In genomic region chr1:96997717-96998116, GRCh38 we compare ENCODE assay signal across 30 cellular contexts.
"Had no signal": no experiment of that assay in that cellular context is flagged by ENCODE, and none has a peak within 500 bp of the region (broad histone marks: within the 10 kb centered on the region; RNA-seq: fewer than 3 reads in every experiment).

No MANE protein-coding gene starts in this region.

- H3K36me3 Mint-ChIP-seq: activated CD4-positive, alpha-beta memory T cell treated with anti-CD3 and anti-CD28 coated beads for 36 hours; activated naive CD4-positive, alpha-beta T cell treated with anti-CD3 and anti-CD28 coated beads, Interleukin-2, amount 10 ng/mL, durations not matched to agents 7 days and 5 days; activated naive CD8-positive, alpha-beta T cell treated with anti-CD3 and anti-CD28 coated beads, Interleukin-2, amount 10 ng/mL, durations not matched to agents 7 days and 5 days; brain; natural killer cell; stimulated activated effector memory CD8-positive, alpha-beta T cell treated with anti-CD3 and anti-CD28 coated beads, Interleukin-12 subunit alpha, Interleukin-12 subunit beta, amount 100 ng/mL, for 72 hours had no signal

- ATAC-seq: left lobe of liver, lower lobe of right lung, natural killer cell, sciatic nerve, T-helper 17 cell had no signal

- H3K9me3 ChIP-seq: ascending aorta, lower lobe of right lung, thoracic aorta had no signal

- H3K27me3 ChIP-seq: ascending aorta had no signal

- H3K4me1 ChIP-seq: ascending aorta, lower lobe of right lung had no signal

- H3K4me1 Mint-ChIP-seq: activated CD4-positive, alpha-beta T cell treated with anti-CD3 and anti-CD28 coated beads, Interleukin-2, amount 10 ng/mL, durations not matched to agents 24 days and 14 days; activated naive CD4-positive, alpha-beta T cell treated with anti-CD3 and anti-CD28 coated beads, Interleukin-2, amount 10 ng/mL, durations not matched to agents 7 days and 5 days; activated naive CD8-positive, alpha-beta T cell treated with anti-CD3 and anti-CD28 coated beads, Interleukin-2, amount 10 ng/mL, durations not matched to agents 7 days and 5 days; natural killer cell; stimulated activated effector memory CD8-positive, alpha-beta T cell treated with anti-CD3 and anti-CD28 coated beads, Interleukin-12 subunit alpha, Interleukin-12 subunit beta, amount 100 ng/mL, for 72 hours had no signal

- H3K4me3 Mint-ChIP-seq: activated CD4-positive, alpha-beta memory T cell treated with anti-CD3 and anti-CD28 coated beads for 36 hours; activated CD4-positive, alpha-beta T cell treated with anti-CD3 and anti-CD28 coated beads, Interleukin-2, amount 10 ng/mL, durations not matched to agents 24 days and 14 days; activated naive CD4-positive, alpha-beta T cell treated with anti-CD3 and anti-CD28 coated beads, Interleukin-2, amount 10 ng/mL, durations not matched to agents 7 days and 5 days; activated naive CD8-positive, alpha-beta T cell treated with anti-CD3 and anti-CD28 coated beads, Interleukin-2, amount 10 ng/mL, durations not matched to agents 7 days and 5 days; activated T-cell treated with anti-CD3 and anti-CD28 coated beads, Interleukin-2, amount 50 U/mL, for 24 hours; brain; natural killer cell; stimulated activated effector memory CD8-positive, alpha-beta T cell treated with anti-CD3 and anti-CD28 coated beads, Interleukin-12 subunit alpha, Interleukin-12 subunit beta, amount 100 ng/mL, for 72 hours; stimulated activated naive CD8-positive, alpha-beta T cell treated with anti-CD3 and anti-CD28 coated beads, Interleukin-15, Interleukin-2, amounts not matched to agents 100 ng/mL and 50 ng/mL, for 24 hours; T-helper 17 cell had no signal

- H3K9me3 Mint-ChIP-seq: activated CD4-positive, alpha-beta memory T cell treated with anti-CD3 and anti-CD28 coated beads for 36 hours; activated CD4-positive, alpha-beta T cell treated with anti-CD3 and anti-CD28 coated beads, Interleukin-2, amount 10 ng/mL, durations not matched to agents 24 days and 14 days; activated naive CD4-positive, alpha-beta T cell treated with anti-CD3 and anti-CD28 coated beads, Interleukin-2, amount 10 ng/mL, durations not matched to agents 7 days and 5 days; activated naive CD8-positive, alpha-beta T cell treated with anti-CD3 and anti-CD28 coated beads, Interleukin-2, amount 10 ng/mL, durations not matched to agents 7 days and 5 days; activated T-cell treated with anti-CD3 and anti-CD28 coated beads, Interleukin-2, amount 50 U/mL, for 24 hours; stimulated activated naive CD8-positive, alpha-beta T cell treated with anti-CD3 and anti-CD28 coated beads, Interleukin-15, Interleukin-2, amounts not matched to agents 100 ng/mL and 50 ng/mL, for 24 hours had no signal

- H3K4me3 ChIP-seq: ascending aorta, coronary artery, dorsolateral prefrontal cortex, lower lobe of right lung, skin epidermis, thoracic aorta had no signal

- DNase-seq: activated CD4-positive, alpha-beta memory T cell treated with anti-CD3 and anti-CD28 coated beads for 36 hours; activated CD4-positive, alpha-beta T cell treated with anti-CD3 and anti-CD28 coated beads, Interleukin-2, amount 10 ng/mL, durations not matched to agents 24 days and 14 days; activated CD4-positive, CD25-positive, alpha-beta regulatory T cell treated with anti-CD3 and anti-CD28 coated beads, Interleukin-2, amount 50 U/mL, for 72 hours; activated CD8-positive, alpha-beta memory T cell treated with anti-CD3 and anti-CD28 coated beads, Interleukin-2, amount 50 U/mL, for 4 hours; activated gamma-delta T cell; activated naive CD4-positive, alpha-beta T cell treated with anti-CD3 and anti-CD28 coated beads, Interleukin-2, amount 10 ng/mL, durations not matched to agents 7 days and 5 days; activated naive CD8-positive, alpha-beta T cell treated with anti-CD3 and anti-CD28 coated beads, Interleukin-2, amount 10 ng/mL, durations not matched to agents 7 days and 5 days; activated T-cell treated with anti-CD3 and anti-CD28 coated beads, Interleukin-2, amount 50 U/mL, for 24 hours; dorsolateral prefrontal cortex; effector memory CD4-positive, alpha-beta T cell; foreskin fibroblast; head of caudate nucleus; kidney glomerular epithelial cell; lower lobe of right lung; mesenchymal stem cell; natural killer cell; posterior cingulate gyrus; stimulated activated CD4-positive, alpha-beta T cell treated with anti-CD3 and anti-CD28 coated beads, Interleukin-12 subunit alpha, Interleukin-12 subunit beta, amount 100 ng/mL, for 4 hours; stimulated activated CD4-positive, alpha-beta T cell treated with anti-CD3 and anti-CD28 coated beads, Interleukin-4, amount 100 ng/mL, for 24 hours; T-helper 17 cell; trophoblast cell had no signal

- H3K27ac ChIP-seq: ascending aorta, coronary artery, dorsolateral prefrontal cortex, lower lobe of right lung, skin epidermis, thoracic aorta had no signal

- H3K27ac Mint-ChIP-seq: activated CD4-positive, alpha-beta memory T cell treated with anti-CD3 and anti-CD28 coated beads for 36 hours; activated CD4-positive, alpha-beta T cell treated with anti-CD3 and anti-CD28 coated beads, Interleukin-2, amount 10 ng/mL, durations not matched to agents 24 days and 14 days; activated naive CD4-positive, alpha-beta T cell treated with anti-CD3 and anti-CD28 coated beads, Interleukin-2, amount 10 ng/mL, durations not matched to agents 7 days and 5 days; activated naive CD8-positive, alpha-beta T cell treated with anti-CD3 and anti-CD28 coated beads, Interleukin-2, amount 10 ng/mL, durations not matched to agents 7 days and 5 days; activated T-cell treated with anti-CD3 and anti-CD28 coated beads, Interleukin-2, amount 50 U/mL, for 24 hours; natural killer cell; stimulated activated effector memory CD8-positive, alpha-beta T cell treated with anti-CD3 and anti-CD28 coated beads, Interleukin-12 subunit alpha, Interleukin-12 subunit beta, amount 100 ng/mL, for 72 hours; stimulated activated naive CD8-positive, alpha-beta T cell treated with anti-CD3 and anti-CD28 coated beads, Interleukin-15, Interleukin-2, amounts not matched to agents 100 ng/mL and 50 ng/mL, for 24 hours; T-helper 17 cell had no signal

- H3K36me3 ChIP-seq: ascending aorta, lower lobe of right lung, thoracic aorta had no signal
